ENCODE assay signal across 1 cellular context in the genomic region with DNA sequence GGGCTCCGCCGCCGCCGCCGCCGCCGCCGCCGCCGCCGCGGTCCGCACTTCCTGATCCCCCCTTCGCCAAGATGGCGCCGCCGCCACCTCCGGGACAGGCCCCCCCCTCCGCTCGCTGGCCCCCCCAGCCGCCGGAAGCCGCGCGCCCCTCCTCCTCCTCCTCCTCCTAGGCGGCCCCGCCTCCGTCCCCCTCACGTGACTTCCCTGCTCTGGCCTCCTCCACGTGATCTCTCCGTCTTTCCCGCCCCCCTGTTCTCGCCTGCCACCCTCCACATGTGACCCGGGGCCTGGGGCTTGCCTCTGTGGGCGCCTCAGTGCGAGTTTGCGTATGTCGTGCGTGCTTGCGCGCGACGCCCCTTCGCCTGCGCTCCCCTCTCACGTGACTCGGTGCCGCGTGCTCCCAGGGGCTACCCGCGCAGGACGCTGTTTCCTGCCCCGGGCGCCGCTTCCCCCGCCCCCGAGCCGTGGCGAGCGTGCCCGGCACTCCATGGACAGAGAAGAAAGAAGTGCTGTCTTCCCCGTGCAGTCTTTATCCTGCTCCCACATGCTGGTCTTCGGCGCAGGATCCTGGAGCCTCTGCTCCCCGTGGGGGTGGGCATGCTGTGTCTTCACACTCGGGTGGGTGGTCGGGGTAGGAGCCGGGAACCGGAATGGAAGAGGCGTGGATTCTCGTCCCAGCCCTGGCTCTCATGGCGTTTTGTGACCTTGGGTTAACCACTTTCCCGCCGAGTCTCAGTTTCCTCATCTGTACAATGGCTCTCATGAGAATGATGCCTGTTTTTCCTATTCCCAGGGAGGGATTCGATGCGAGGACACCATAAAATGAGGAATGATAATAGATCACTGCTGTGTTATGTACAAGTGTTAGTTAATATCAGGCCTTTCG.
TF ChIP-seq lines count a peak whose summit lies in the region.

A gene (minus strand): TSS at position 53 of the 886 bp plus-strand sequence. CDS start 109 bp downstream, outside the sequence.

TF ChIP-seq in WTC11, 78 proteins besides CTCF, POLR2A, EP300 and RAD21 (continued from another document):
- TF ChIP-seq, protein P1, sequence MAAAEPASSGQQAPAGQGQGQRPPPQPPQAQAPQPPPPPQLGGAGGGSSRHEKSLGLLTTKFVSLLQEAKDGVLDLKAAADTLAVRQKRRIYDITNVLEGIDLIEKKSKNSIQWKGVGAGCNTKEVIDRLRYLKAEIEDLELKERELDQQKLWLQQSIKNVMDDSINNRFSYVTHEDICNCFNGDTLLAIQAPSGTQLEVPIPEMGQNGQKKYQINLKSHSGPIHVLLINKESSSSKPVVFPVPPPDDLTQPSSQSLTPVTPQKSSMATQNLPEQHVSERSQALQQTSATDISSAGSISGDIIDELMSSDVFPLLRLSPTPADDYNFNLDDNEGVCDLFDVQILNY (CRISPR knock-in tag; IDR thresholded peaks at IDR 0.05), result peak; percentile 99
- TF ChIP-seq, protein P2, sequence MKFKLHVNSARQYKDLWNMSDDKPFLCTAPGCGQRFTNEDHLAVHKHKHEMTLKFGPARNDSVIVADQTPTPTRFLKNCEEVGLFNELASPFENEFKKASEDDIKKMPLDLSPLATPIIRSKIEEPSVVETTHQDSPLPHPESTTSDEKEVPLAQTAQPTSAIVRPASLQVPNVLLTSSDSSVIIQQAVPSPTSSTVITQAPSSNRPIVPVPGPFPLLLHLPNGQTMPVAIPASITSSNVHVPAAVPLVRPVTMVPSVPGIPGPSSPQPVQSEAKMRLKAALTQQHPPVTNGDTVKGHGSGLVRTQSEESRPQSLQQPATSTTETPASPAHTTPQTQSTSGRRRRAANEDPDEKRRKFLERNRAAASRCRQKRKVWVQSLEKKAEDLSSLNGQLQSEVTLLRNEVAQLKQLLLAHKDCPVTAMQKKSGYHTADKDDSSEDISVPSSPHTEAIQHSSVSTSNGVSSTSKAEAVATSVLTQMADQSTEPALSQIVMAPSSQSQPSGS (CRISPR knock-in tag; IDR thresholded peaks at IDR 0.05; ENCODE audit: borderline replicate concordance, low read depth), result peak; percentile 86; the same call in 1 of the 2 replicates
- TF ChIP-seq JUN (CRISPR knock-in tag; IDR thresholded peaks at IDR 0.05) (peak; percentile 77; the same call in 1 of the 2 replicates), GABPB1 (CRISPR knock-in tag; IDR thresholded peaks at IDR 0.05) (peak; percentile 94), CBFB (CRISPR knock-in tag; IDR thresholded peaks at IDR 0.05; ENCODE audit: low read depth) (peak; percentile 97; the same call in 1 of the 2 replicates), TCF7 (CRISPR knock-in tag; IDR thresholded peaks at IDR 0.05; ENCODE audit: low read depth) (peak; percentile 91), CREB1 (CRISPR knock-in tag; IDR thresholded peaks at IDR 0.05) (peak; percentile 95), JAZF1 (CRISPR knock-in tag; IDR thresholded peaks at IDR 0.05) (no peak), GTF2I (CRISPR knock-in tag; conservative IDR thresholded peaks at IDR 0.05) (peak; percentile 99)
- TF ChIP-seq, protein P3, sequence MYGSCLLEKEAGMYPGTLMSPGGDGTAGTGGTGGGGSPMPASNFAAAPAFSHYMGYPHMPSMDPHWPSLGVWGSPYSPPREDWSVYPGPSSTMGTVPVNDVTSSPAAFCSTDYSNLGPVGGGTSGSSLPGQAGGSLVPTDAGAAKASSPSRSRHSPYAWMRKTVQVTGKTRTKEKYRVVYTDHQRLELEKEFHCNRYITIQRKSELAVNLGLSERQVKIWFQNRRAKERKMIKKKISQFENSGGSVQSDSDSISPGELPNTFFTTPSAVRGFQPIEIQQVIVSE (CRISPR knock-in tag; IDR thresholded peaks at IDR 0.05; ENCODE audit: borderline replicate concordance), result no peak
